Comparison of ENCODE assay signal across 9 cellular contexts in the genomic region with DNA sequence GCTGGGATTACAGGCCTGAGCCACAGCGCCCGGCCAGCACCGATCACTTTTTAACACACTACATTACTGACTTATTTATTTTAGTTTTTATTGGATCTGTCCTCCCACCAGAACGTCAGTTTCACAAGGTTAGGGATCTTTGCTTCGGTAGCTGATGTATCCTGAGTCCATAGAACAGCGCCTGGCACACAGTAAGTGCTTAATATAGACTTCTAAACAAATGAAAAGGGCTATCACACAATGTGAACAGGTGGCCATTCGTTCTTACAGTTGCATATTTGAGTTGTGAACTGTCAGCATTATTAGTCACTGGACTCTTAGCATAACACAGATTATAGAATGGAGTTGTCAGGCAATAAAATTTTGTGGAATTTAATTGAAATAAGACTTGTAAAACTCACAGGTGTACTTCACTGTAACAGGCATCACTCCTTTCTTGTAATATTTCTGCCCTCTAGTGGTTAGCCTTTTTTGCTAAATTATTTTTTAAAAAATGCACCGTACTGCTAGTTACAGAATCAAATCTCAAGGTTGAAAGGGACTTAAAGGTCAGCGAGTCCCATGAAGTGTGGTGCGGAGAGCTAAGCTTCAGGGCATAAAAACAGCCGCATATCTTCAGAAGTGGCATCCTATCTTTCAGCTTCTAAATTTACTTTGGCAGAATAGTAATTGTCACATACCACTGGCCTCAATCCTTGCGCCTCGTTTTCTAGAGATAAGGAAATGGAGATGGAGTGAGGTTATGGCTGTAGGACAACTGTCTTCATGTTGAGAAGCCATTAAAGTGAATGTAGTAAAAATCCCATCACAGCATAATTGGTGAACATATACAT. TPM values are rescaled to one million over a fixed set of nuclear protein-coding genes. Genes with fewer than 3 reads are reported as not detected.
DNase-seq lines count a peak whose midpoint lies in the region; ATAC-seq and TF ChIP-seq lines count a peak whose summit lies in the region.
"Had no signal": no experiment of that assay in that cellular context is flagged by ENCODE, and none has a peak within 500 bp of the region (broad histone marks: within the 10 kb centered on the region; RNA-seq: fewer than 3 reads in every experiment).

No MANE protein-coding gene starts in this region.

- no peak overlapping the region for H2AK5ac ChIP-seq in neuronal stem cell (ENCODE audit: low read depth, low read length)

- H2BK5ac ChIP-seq in neuronal stem cell (ENCODE audit: low read length), result no peak overlapping the region

- H4K91ac ChIP-seq in neuronal stem cell (ENCODE audit: low read depth, low read length, poor library complexity), result no peak overlapping the region

- peak overlapping the region; percentile 6; the same call in 1 of the 2 replicates for H3K4me3 ChIP-seq in LNCaP clone FGC (ENCODE audit: low read depth, low read length)
- no peak overlapping the region for H3K4me3 ChIP-seq in WI38 (ENCODE audit: low read depth, low read length)
- H3K4me3 ChIP-seq in neuronal stem cell (ENCODE audit: low read length in 2 of 2), result no peak overlapping the region

- no peak overlapping the region for H2BK12ac ChIP-seq in neuronal stem cell (ENCODE audit: low read length)

- peaks cover 2 to 4% of the 10 kb centered on the region in 2 donors for H3K4me1 ChIP-seq in neuronal stem cell (ENCODE audit: control insufficient read depth in 2 of 2, insufficient read depth in 1 of 2, low read depth in 1 of 2, low read length in 2 of 2)

- H3K14ac ChIP-seq in neuronal stem cell (ENCODE audit: low read length), result no peak overlapping the region

- no peaks in the 10 kb centered on the region for H3K36me3 ChIP-seq in neuronal stem cell (replicated peaks in 1 of 2; ENCODE audit: control insufficient read depth in 2 of 2, insufficient read depth in 2 of 2, low read length in 2 of 2)

- no peak overlapping the region for H2BK15ac ChIP-seq in neuronal stem cell (ENCODE audit: low read length)

- WGBS in neuronal stem cell (ENCODE audit: extremely low coverage in 2 of 2, insufficient read length in 2 of 2, insufficient replicate concordance in 1 of 2), 2 donors, result no CpG with 5 or more reads among the region's 13 CpGs

- H3K4ac ChIP-seq in neuronal stem cell (ENCODE audit: low read length), result no peak overlapping the region

- no peak overlapping the region for H2BK120ac ChIP-seq in neuronal stem cell (ENCODE audit: low read depth, low read length)

- DNase-seq in EH (ENCODE audit: low read depth) (peak; percentile 41), LNCaP clone FGC (ENCODE audit: low read depth) (peak; percentile 50), kidney glomerular epithelial cell (lab: John Stamatoyannopoulos, UW) (peak; percentile 8), neuronal stem cell (ENCODE audit: low spot score) (no peak)
- no peak for DNase-seq in activated CD4-positive, alpha-beta T cell treated with anti-CD3 and anti-CD28 coated beads for 1 hour
- DNase-seq: left cardiac atrium had no signal

- H3K9me3 ChIP-seq in neuronal stem cell (replicated peaks in 1 of 2; ENCODE audit: control insufficient read depth in 2 of 2, insufficient read depth in 1 of 2, low read depth in 1 of 2, low read length in 2 of 2), result no peaks in the 10 kb centered on the region

- H2AFZ ChIP-seq in neuronal stem cell (ENCODE audit: low read length), result no peak overlapping the region

- no peaks in the 10 kb centered on the region for H3K79me1 ChIP-seq in neuronal stem cell (ENCODE audit: low read depth, low read length)

- no peak overlapping the region for H3K4me2 ChIP-seq in neuronal stem cell (ENCODE audit: insufficient read depth, low read length, poor library complexity, severe bottlenecking)

- H3K23ac ChIP-seq in neuronal stem cell (ENCODE audit: low read depth, low read length, poor library complexity), result no peak overlapping the region

- H3K27ac ChIP-seq in neuronal stem cell (replicated peaks; ENCODE audit: low read length), result no peak overlapping the region

- H3K27me3 ChIP-seq in neuronal stem cell (ENCODE audit: control insufficient read depth in 3 of 3, insufficient read depth in 3 of 3, low read depth in 1 of 3, low read length in 3 of 3), result peaks cover 0 to 10% (median 0%) of the 10 kb centered on the region in 3 experiments

- no peak overlapping the region for H3K18ac ChIP-seq in neuronal stem cell (ENCODE audit: low read length)

- no peak for ATAC-seq in HG03039 (IDR thresholded peaks at IDR 0.05; ENCODE audit: unreplicated experiment)
- ATAC-seq in HG02870 (IDR thresholded peaks at IDR 0.05; ENCODE audit: unreplicated experiment), result no peak

- no peak overlapping the region for H3K9ac ChIP-seq in neuronal stem cell (ENCODE audit: low read depth, low read length, poor library complexity)

- TF ChIP-seq CTCF in LNCaP clone FGC (IDR thresholded peaks at IDR 0.05; ENCODE audit: control insufficient read depth, extremely low read depth, insufficient read depth) (peak; percentile 55), WI38 (IDR thresholded peaks at IDR 0.05; ENCODE audit: low read depth, low read length) (peak; percentile 23; the same call in 1 of the 2 replicates)

- H4K8ac ChIP-seq in neuronal stem cell (ENCODE audit: low read depth, low read length), result no peak overlapping the region

RNA-seq across cellular contexts. Expression of gene TBC1D7, which starts 3.4 kb away (rescaled TPM):
- polyA plus RNA-seq in neuronal stem cell (2013, experiment 1 of 2), result 35.5 TPM
- 37.0 TPM for polyA plus RNA-seq in neuronal stem cell (2013, experiment 2 of 2)

Comparison
In these comparisons a context has a peak if more than half of its experiments do, and no peak if none do; other contexts are left out.
1. DNase-seq: peak in EH (single experiment), LNCaP clone FGC (single experiment) and kidney glomerular epithelial cell (single experiment); none in neuronal stem cell (single experiment) and activated CD4-positive, alpha-beta T cell treated with anti-CD3 and anti-CD28 coated beads for 1 hour (single experiment).